Comparison of ENCODE assay signal across 8 cellular contexts in the genomic region with DNA sequence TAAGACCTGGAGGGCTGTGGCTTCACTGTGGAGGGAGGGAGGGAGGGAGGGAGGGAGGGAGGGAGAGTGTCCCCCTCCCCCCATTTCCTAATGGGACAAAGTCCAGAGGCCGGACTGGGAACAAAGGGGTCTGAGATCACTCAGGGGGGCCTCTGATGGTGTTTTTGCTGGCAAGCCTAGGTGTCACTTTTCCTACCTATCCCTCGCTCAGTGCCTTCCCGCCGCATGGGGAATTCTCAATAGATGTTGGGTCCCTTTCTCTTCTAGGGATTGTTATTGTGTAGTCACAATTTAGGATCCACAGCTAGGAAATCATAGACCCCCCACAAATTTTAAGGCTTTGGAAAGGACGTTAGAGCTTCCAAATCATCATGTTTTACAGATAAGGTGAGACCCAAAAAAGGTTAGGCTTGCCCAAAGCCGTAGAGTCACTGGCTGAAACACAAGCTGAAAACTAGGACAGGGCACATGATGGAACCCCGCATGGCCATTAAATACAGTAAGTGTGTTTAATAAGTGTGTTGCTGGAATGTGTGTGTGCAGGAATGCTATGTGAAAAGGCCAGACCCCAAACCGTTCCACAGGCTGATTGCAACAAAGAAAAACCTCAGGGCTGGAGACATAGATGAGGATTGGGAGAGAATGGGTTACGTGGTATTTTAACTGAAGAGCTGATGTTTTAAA. TPM values are rescaled to one million over a fixed set of nuclear protein-coding genes. Genes with fewer than 3 reads are reported as not detected.
DNase-seq lines count a peak whose midpoint lies in the region; ATAC-seq and TF ChIP-seq lines count a peak whose summit lies in the region.

No MANE protein-coding gene starts in this region.

- intact Hi-C loops in MCF 10A (cut with micrococcal nuclease) = loop anchor here (1.0 kb wide), 1 partner anchor 53 kb away; no protein-coding TSS in a partner anchor
- intact Hi-C loops in upper lobe of right lung (cut with DNase I) = no loop called here

- H3K4me1 ChIP-seq in mucosa of stomach (ENCODE audit: control insufficient read depth, insufficient read depth, low read length) (peaks cover 76% of the 10 kb centered on the region), upper lobe of right lung (peaks cover 74% of the 10 kb centered on the region)

- H3K9me3 ChIP-seq in mucosa of stomach (ENCODE audit: control insufficient read depth, low read length) = no peaks in the 10 kb centered on the region
- H3K9me3 ChIP-seq in upper lobe of right lung = no peaks in the 10 kb centered on the region

- H3K27ac ChIP-seq in upper lobe of right lung = peak overlapping the region; percentile 98

- POLR2A ChIA-PET in MCF 10A (lab: Yijun Ruan, JAX) = interaction anchor here (0.5 to 27.4 kb wide), 18 partner anchors 10 to 619 kb away, joined by 3 to 1703 read pairs (median 5); a partner anchor contains a TSS

- no peak for DNase-seq in activated naive CD4-positive, alpha-beta T cell treated with anti-CD3 and anti-CD28 coated beads, Interleukin-2, amount 10 ng/mL, durations not matched to agents 7 days and 5 days
- DNase-seq in activated naive CD4-positive, alpha-beta T cell (lab: John Stamatoyannopoulos, UW) = no peak
- DNase-seq in MCF 10A (ENCODE audit: unreplicated experiment) (no peak), upper lobe of right lung (peak; percentile 27), NK-92 (lab: John Stamatoyannopoulos, UW; ENCODE audit: unreplicated experiment) (no peak), NCI-H524 treated with DMSO at 0.1 percent for 48 hours (lab: John Stamatoyannopoulos, UW) (no peak)

- no peak overlapping the region for H3K4me3 Mint-ChIP-seq in activated naive CD4-positive, alpha-beta T cell treated with anti-CD3 and anti-CD28 coated beads, Interleukin-2, amount 10 ng/mL, durations not matched to agents 7 days and 5 days
- peak overlapping the region; percentile 57 for H3K4me3 Mint-ChIP-seq in MCF 10A (ENCODE audit: unreplicated experiment)

- H3K9ac ChIP-seq in mucosa of stomach (ENCODE audit: low read length) = peak overlapping the region; percentile 58

- TF ChIP-seq CTCF in MCF 10A (IDR thresholded peaks at IDR 0.05; ENCODE audit: unreplicated experiment) = no peak
- TF ChIP-seq CTCF in upper lobe of right lung (IDR thresholded peaks at IDR 0.05) = no peak

- no peaks in the 10 kb centered on the region for H3K27me3 Mint-ChIP-seq in activated naive CD4-positive, alpha-beta T cell treated with anti-CD3 and anti-CD28 coated beads, Interleukin-2, amount 10 ng/mL, durations not matched to agents 7 days and 5 days
- H3K27me3 Mint-ChIP-seq in MCF 10A (ENCODE audit: insufficient read depth, unreplicated experiment) = no peaks in the 10 kb centered on the region

- no peaks in the 10 kb centered on the region for H3K9me3 Mint-ChIP-seq in activated naive CD4-positive, alpha-beta T cell treated with anti-CD3 and anti-CD28 coated beads, Interleukin-2, amount 10 ng/mL, durations not matched to agents 7 days and 5 days
- H3K9me3 Mint-ChIP-seq in MCF 10A (ENCODE audit: unreplicated experiment) = no peaks in the 10 kb centered on the region

- TSS peak; percentile 75 for BruUV-seq in MCF 10A (replicated peaks; lab: Mats Ljungman, UMichigan)

- ATAC-seq in upper lobe of right lung = peak; percentile 2
- ATAC-seq in activated CD4-positive, CD25-positive, alpha-beta regulatory T cell treated with anti-CD3 and anti-CD28 coated beads, Interleukin-2, amount 50 U/mL, for 24 hours = no peak

- H3K4me3 ChIP-seq in mucosa of stomach (ENCODE audit: low read length) = no peak overlapping the region
- H3K4me3 ChIP-seq in upper lobe of right lung = peak overlapping the region; percentile 17

- peak overlapping the region; percentile 69 for H3K27ac Mint-ChIP-seq in activated naive CD4-positive, alpha-beta T cell treated with anti-CD3 and anti-CD28 coated beads, Interleukin-2, amount 10 ng/mL, durations not matched to agents 7 days and 5 days
- H3K27ac Mint-ChIP-seq in MCF 10A (ENCODE audit: low read depth, unreplicated experiment) = peak overlapping the region; percentile 97

- CTCF ChIA-PET in activated naive CD4-positive, alpha-beta T cell treated with anti-CD3 and anti-CD28 coated beads, Interleukin-2, amount 10 ng/mL, durations not matched to agents 7 days and 5 days (lab: Charles Lee) = interaction anchor here (0.9 to 2.5 kb wide), 4 partner anchors 9 to 136 kb away, joined by 4 to 10 read pairs (median 4); no protein-coding TSS in a partner anchor
- CTCF ChIA-PET in MCF 10A (lab: Yijun Ruan, JAX) = interaction anchor here (0.6 to 1.4 kb wide), 13 partner anchors 24 to 82 kb away, joined by 3 to 5 read pairs (median 3); no protein-coding TSS in a partner anchor

- H3K36me3 Mint-ChIP-seq in activated naive CD4-positive, alpha-beta T cell treated with anti-CD3 and anti-CD28 coated beads, Interleukin-2, amount 10 ng/mL, durations not matched to agents 7 days and 5 days = peaks cover 12% of the 10 kb centered on the region
- H3K36me3 Mint-ChIP-seq in MCF 10A (ENCODE audit: insufficient read depth, unreplicated experiment) = peaks cover 11% of the 10 kb centered on the region

- H3K36me3 ChIP-seq in mucosa of stomach (ENCODE audit: control insufficient read depth, insufficient read depth, low read length) = no peaks in the 10 kb centered on the region
- no peaks in the 10 kb centered on the region for H3K36me3 ChIP-seq in upper lobe of right lung

- peaks cover 52% of the 10 kb centered on the region for H3K4me1 Mint-ChIP-seq in activated naive CD4-positive, alpha-beta T cell treated with anti-CD3 and anti-CD28 coated beads, Interleukin-2, amount 10 ng/mL, durations not matched to agents 7 days and 5 days
- H3K4me1 Mint-ChIP-seq in MCF 10A (ENCODE audit: insufficient read depth, unreplicated experiment) = peaks cover 64% of the 10 kb centered on the region

- no peaks in the 10 kb centered on the region for H3K27me3 ChIP-seq in mucosa of stomach (ENCODE audit: control insufficient read depth, insufficient read depth, low read length)
- no peaks in the 10 kb centered on the region for H3K27me3 ChIP-seq in upper lobe of right lung

RNA-seq across cellular contexts. Expression of a gene that starts 4.8 kb away (rescaled TPM):
- 8,367 and 15,492 TPM in 2 replicates for total RNA-seq in MCF 10A (2022)
- total RNA-seq in upper lobe of right lung = 4,022 TPM

RNA-seq across cellular contexts. Expression of a gene that starts 22.1 kb away (rescaled TPM):
- total RNA-seq in MCF 10A (2022) = 2.5 and 3.2 TPM in 2 replicates
- total RNA-seq in upper lobe of right lung = 9.6 TPM

RNA-seq across cellular contexts. Expression of a gene that starts 54.9 kb away (rescaled TPM):
- total RNA-seq in MCF 10A (2022) (2.3 and 4.5 TPM in 2 replicates), upper lobe of right lung (10.6 TPM)
